21 cellular contexts compared by ENCODE assay signal in genomic region chr19:3614858-3615505, GRCh38. TPM values are rescaled to one million over a fixed set of nuclear protein-coding genes. Genes with fewer than 3 reads are reported as not detected.
DNase-seq lines count a peak whose midpoint lies in the region; ATAC-seq, FAIRE-seq and TF ChIP-seq lines count a peak whose summit lies in the region.
"Had no signal": no experiment of that assay in that cellular context is flagged by ENCODE, and none has a peak within 500 bp of the region (broad histone marks: within the 10 kb centered on the region; RNA-seq: fewer than 3 reads in every experiment).

No MANE protein-coding gene starts in this region.

- no peaks in the 10 kb centered on the region for H3K27me3 Mint-ChIP-seq in activated CD8-positive, alpha-beta T cell treated with anti-CD3 and anti-CD28 coated beads, Interleukin-2, amount 10 ng/mL, durations not matched to agents 7 days and 5 days (ENCODE audit: low read depth)
- H3K27me3 Mint-ChIP-seq: CD4-positive, alpha-beta memory T cell had no signal

- H3K27me3 ChIP-seq in K562 (ENCODE audit: control insufficient read depth in 2 of 2, insufficient read depth in 2 of 2, low read length in 2 of 2) (no peaks in the 10 kb centered on the region), neuronal stem cell (ENCODE audit: control insufficient read depth in 3 of 3, insufficient read depth in 3 of 3, low read depth in 1 of 3, low read length in 3 of 3) (no peaks in the 10 kb centered on the region)
- H3K27me3 ChIP-seq: BLaER1 had no signal

- H3K36me3 Mint-ChIP-seq in activated CD8-positive, alpha-beta T cell treated with anti-CD3 and anti-CD28 coated beads, Interleukin-2, amount 10 ng/mL, durations not matched to agents 7 days and 5 days (ENCODE audit: low read depth), result peaks cover 19% of the 10 kb centered on the region

- no peak for TF ChIP-seq EP300 in K562 (IDR thresholded peaks at IDR 0.05; ENCODE audit: low read length)

- peak overlapping the region; percentile 56 for H3K14ac ChIP-seq in neuronal stem cell (ENCODE audit: low read length)

- H4K8ac ChIP-seq in neuronal stem cell (ENCODE audit: low read depth, low read length), result no peak overlapping the region

- H2AK5ac ChIP-seq in neuronal stem cell (ENCODE audit: low read depth, low read length), result no peak overlapping the region

- H3K4me2 ChIP-seq in K562 (ENCODE audit: insufficient read depth, low read length) (no peak overlapping the region), neuronal stem cell (ENCODE audit: insufficient read depth, low read length, poor library complexity, severe bottlenecking) (no peak overlapping the region)
- H3K4me2 ChIP-seq: BLaER1 had no signal

- no peak for TF ChIP-seq RAD21 in K562 (CRISPR knock-in tag; conservative IDR thresholded peaks at IDR 0.05 in 1 of 2, IDR thresholded peaks at IDR 0.05 in 1 of 2)

- FAIRE-seq in K562 (lab: Jason Lieb, UNC) (no peak), kidney (lab: Jason Lieb, UNC) (no peak)

- H2AFZ ChIP-seq in K562 (ENCODE audit: low read depth, low read length) (no peak overlapping the region), neuronal stem cell (ENCODE audit: low read length) (no peak overlapping the region)

- no peak overlapping the region for H3K4me3 ChIP-seq in HEK293 (ENCODE audit: low read depth, low read length)
- no peak overlapping the region for H3K4me3 ChIP-seq in K562
- no peak overlapping the region for H3K4me3 ChIP-seq in kidney (ENCODE audit: low read length in 2 of 2)
- no peak overlapping the region for H3K4me3 ChIP-seq in neuronal stem cell (ENCODE audit: low read length in 2 of 2)
- H3K4me3 ChIP-seq: BLaER1, HAP-1 had no signal

- in situ Hi-C loops in K562 (cut with MboI), result no loop called here

- H3K18ac ChIP-seq in neuronal stem cell (ENCODE audit: low read length), result no peak overlapping the region

- H4K91ac ChIP-seq in neuronal stem cell (ENCODE audit: low read depth, low read length, poor library complexity), result no peak overlapping the region

- TF ChIP-seq CTCF in HEK293 (tag by site-specific recombination; IDR thresholded peaks at IDR 0.05) (no peak), K562 (IDR thresholded peaks at IDR 0.05 in 2 of 3, conservative IDR thresholded peaks at IDR 0.05 in 1 of 3; ENCODE audit: insufficient read depth in 2 of 3, low read depth in 1 of 3, low read length in 3 of 3) (no peak), kidney (IDR thresholded peaks at IDR 0.05; ENCODE audit: borderline replicate concordance, extremely low read depth, insufficient read depth) (no peak), GM20000 (IDR thresholded peaks at IDR 0.05; ENCODE audit: extremely low read depth, missing control alignments) (no peak)

- DNase-seq in K562 (ENCODE audit: extremely low read depth in 1 of 4, low spot score in 3 of 4) (no peak), kidney (peak; percentile 75), neuronal stem cell (ENCODE audit: low spot score) (no peak), GM20000 (ENCODE audit: low spot score) (no peak), HEK293T (ENCODE audit: extremely low spot score) (no peak)
- DNase-seq in activated T-cell treated with anti-CD3 and anti-CD28 coated beads, Interleukin-2, amount 50 U/mL, for 48 hours, result no peak
- no peak for DNase-seq in activated CD8-positive, alpha-beta T cell treated with anti-CD3 and anti-CD28 coated beads, Interleukin-2, amount 10 ng/mL, durations not matched to agents 7 days and 5 days
- DNase-seq: 8988T; CD4-positive, alpha-beta memory T cell; DMS153; DMS79; GF-D8; HFFc6; IMR-90; KG1 had no signal

- H2BK15ac ChIP-seq in neuronal stem cell (ENCODE audit: low read length), result no peak overlapping the region

- peak overlapping the region; percentile 52 for H3K23ac ChIP-seq in neuronal stem cell (ENCODE audit: low read depth, low read length, poor library complexity)

- no peak overlapping the region for H3K4ac ChIP-seq in neuronal stem cell (ENCODE audit: low read length)

- H3K4me3 Mint-ChIP-seq in activated CD8-positive, alpha-beta T cell treated with anti-CD3 and anti-CD28 coated beads, Interleukin-2, amount 10 ng/mL, durations not matched to agents 7 days and 5 days, result no peak overlapping the region
- H3K4me3 Mint-ChIP-seq: CD14-positive monocyte; CD4-positive, alpha-beta memory T cell; HFFc6 had no signal

- ATAC-seq in K562, result no peak
- no peak for ATAC-seq in activated CD8-positive, alpha-beta T cell treated with anti-CD3 and anti-CD28 coated beads, Interleukin-2, amount 10 ng/mL, durations not matched to agents 7 days and 5 days

- TF ChIP-seq POLR2A in K562 (conservative IDR thresholded peaks at IDR 0.05), result no peak; the same call in 1 of the 2 replicates

- H3K79me2 ChIP-seq in K562 (ENCODE audit: control insufficient read depth, insufficient read depth, low read length), result peaks cover 6% of the 10 kb centered on the region; the same call in 2 of the 3 replicates

- no peaks in the 10 kb centered on the region for H4K20me1 ChIP-seq in K562 (replicated peaks; ENCODE audit: control insufficient read depth, insufficient read depth, low read length)

- 90% methylated on average over 9 of the region's 18 CpGs for WGBS in K562 (ENCODE audit: insufficient coverage, low coverage, missing lambda C conversion rate)
- no CpG with 5 or more reads among the region's 18 CpGs for WGBS in neuronal stem cell (ENCODE audit: extremely low coverage in 2 of 2, insufficient read length in 2 of 2, insufficient replicate concordance in 1 of 2), 2 donors

- H3K9me3 ChIP-seq in HEK293 (ENCODE audit: control insufficient read depth, insufficient read depth, low read depth, low read length) (no peaks in the 10 kb centered on the region), K562 (replicated peaks; ENCODE audit: control insufficient read depth, insufficient read depth, low read depth, low read length) (no peaks in the 10 kb centered on the region; the same call in 1 of the 2 replicates), kidney (ENCODE audit: control insufficient read depth in 1 of 2, low read length in 2 of 2) (no peaks in the 10 kb centered on the region), neuronal stem cell (replicated peaks in 1 of 2; ENCODE audit: control insufficient read depth in 2 of 2, insufficient read depth in 1 of 2, low read depth in 1 of 2, low read length in 2 of 2) (no peaks in the 10 kb centered on the region)
- H3K9me3 ChIP-seq: BLaER1, HAP-1 had no signal

- intact Hi-C loops in K562 (cut with micrococcal nuclease) (no loop called here), kidney (cut with DNase I) (no loop called here)

- H3K36me3 ChIP-seq in HEK293 (ENCODE audit: control insufficient read depth in 2 of 2, insufficient read depth in 1 of 2, low read length in 2 of 2), result peaks cover 0 to 48% of the 10 kb centered on the region in 2 experiments; a peak in 1 of 3 replicates
- peaks cover 79% of the 10 kb centered on the region for H3K36me3 ChIP-seq in K562 (ENCODE audit: control insufficient read depth, insufficient read depth, low read length)
- H3K36me3 ChIP-seq in kidney (ENCODE audit: control insufficient read depth in 1 of 2, insufficient read depth in 2 of 2, low read length in 2 of 2), result peaks cover 0 to 2% of the 10 kb centered on the region in 2 donors
- peaks cover 13 to 57% of the 10 kb centered on the region in 2 donors for H3K36me3 ChIP-seq in neuronal stem cell (replicated peaks in 1 of 2; ENCODE audit: control insufficient read depth in 2 of 2, insufficient read depth in 2 of 2, low read length in 2 of 2)

- no peak overlapping the region for H2BK12ac ChIP-seq in neuronal stem cell (ENCODE audit: low read length)

- H3K4me1 Mint-ChIP-seq in activated CD8-positive, alpha-beta T cell treated with anti-CD3 and anti-CD28 coated beads, Interleukin-2, amount 10 ng/mL, durations not matched to agents 7 days and 5 days (ENCODE audit: low read depth), result peaks cover 12% of the 10 kb centered on the region

- peaks cover 2% of the 10 kb centered on the region; the same call in 1 of the 2 replicates for H3K4me1 ChIP-seq in HEK293 (ENCODE audit: control insufficient read depth, insufficient read depth, low read length)
- peaks cover 9 to 89% of the 10 kb centered on the region in 2 experiments for H3K4me1 ChIP-seq in K562 (replicated peaks in 1 of 2; ENCODE audit: control insufficient read depth in 2 of 2, insufficient read depth in 2 of 2, low read length in 2 of 2)
- peaks cover 0 to 6% of the 10 kb centered on the region in 2 donors for H3K4me1 ChIP-seq in kidney (ENCODE audit: control insufficient read depth in 1 of 2, insufficient read depth in 1 of 2, low read depth in 1 of 2, low read length in 2 of 2)
- no peaks in the 10 kb centered on the region for H3K4me1 ChIP-seq in neuronal stem cell (ENCODE audit: control insufficient read depth in 2 of 2, insufficient read depth in 1 of 2, low read depth in 1 of 2, low read length in 2 of 2)
- H3K4me1 ChIP-seq: HAP-1 had no signal

- CTCF ChIA-PET in HEK293 (lab: Yijun Ruan, JAX) (interaction anchor here (0.7 kb wide), 1 partner anchor 64 kb away, joined by 3 read pairs; no protein-coding TSS in a partner anchor), K562 (lab: Yijun Ruan, JAX; ENCODE audit: low intra/inter-chr PET ratio) (no interaction called here), HEK293T (lab: Yijun Ruan, JAX) (no interaction called here)
- CTCF ChIA-PET in activated CD8-positive, alpha-beta T cell treated with anti-CD3 and anti-CD28 coated beads, Interleukin-2, amount 10 ng/mL, durations not matched to agents 7 days and 5 days (lab: Charles Lee), result no interaction called here

- H3K27ac Mint-ChIP-seq in activated CD8-positive, alpha-beta T cell treated with anti-CD3 and anti-CD28 coated beads, Interleukin-2, amount 10 ng/mL, durations not matched to agents 7 days and 5 days, result no peak overlapping the region
- H3K27ac Mint-ChIP-seq: CD14-positive monocyte, HFFc6 had no signal

- H3K27ac ChIP-seq in HEK293 (ENCODE audit: extremely low read depth, low read depth, low read length) (no peak overlapping the region), K562 (ENCODE audit: extremely low read depth, low read depth, low read length) (no peak overlapping the region), kidney (ENCODE audit: low read depth in 2 of 2, low read length in 2 of 2) (no peak overlapping the region), neuronal stem cell (replicated peaks; ENCODE audit: low read length) (no peak overlapping the region)
- H3K27ac ChIP-seq: BLaER1 had no signal

- peak overlapping the region; percentile 66 for H2BK5ac ChIP-seq in neuronal stem cell (ENCODE audit: low read length)

- POLR2A ChIA-PET in HEK293 (lab: Yijun Ruan, JAX), result no interaction called here
- POLR2A ChIA-PET in K562 (lab: Yijun Ruan, JAX), result interaction anchor here (0.6 to 1.0 kb wide), 3 partner anchors 12 to 120 kb away, joined by 3 to 4 read pairs (median 3); no protein-coding TSS in a partner anchor
- POLR2A ChIA-PET in activated CD8-positive, alpha-beta T cell treated with anti-CD3 and anti-CD28 coated beads, Interleukin-2, amount 10 ng/mL, durations not matched to agents 7 days and 5 days (lab: Charles Lee), result no interaction called here
- POLR2A ChIA-PET in HEK293T (lab: Yijun Ruan, JAX), result no interaction called here

- no peak overlapping the region for H2BK120ac ChIP-seq in neuronal stem cell (ENCODE audit: low read depth, low read length)

- H3K9me1 ChIP-seq in K562 (ENCODE audit: control insufficient read depth, insufficient read depth, low read length), result no peaks in the 10 kb centered on the region

- no TSS peak for BruUV-seq in K562 (replicated peaks; lab: Mats Ljungman, UMichigan)

- H3K9me3 Mint-ChIP-seq in activated CD8-positive, alpha-beta T cell treated with anti-CD3 and anti-CD28 coated beads, Interleukin-2, amount 10 ng/mL, durations not matched to agents 7 days and 5 days (ENCODE audit: insufficient read depth), result no peaks in the 10 kb centered on the region
- H3K9me3 Mint-ChIP-seq: HFFc6 had no signal

- H3K9ac ChIP-seq in K562 (ENCODE audit: insufficient read depth in 1 of 2, low read depth in 2 of 2, low read length in 2 of 2) (peak overlapping the region in 1 of 2 experiments; percentile 43; a peak in 1 of 4 replicates), kidney (ENCODE audit: low read length in 2 of 2) (no peak overlapping the region), neuronal stem cell (ENCODE audit: low read depth, low read length, poor library complexity) (peak overlapping the region; percentile 44)
- H3K9ac ChIP-seq: BLaER1 had no signal

- H3K79me1 ChIP-seq in neuronal stem cell (ENCODE audit: low read depth, low read length), result peaks cover 7% of the 10 kb centered on the region

RNA-seq across cellular contexts. Expression of gene TBXA2R, which starts 8.3 kb away (rescaled TPM):
- total RNA-seq in K562 (2011; cell fraction: chromatin; rRNA removed; ENCODE audit: low replicate concordance), result 10.2 and 37.7 TPM in 2 replicates
- 58.8 and 84.5 TPM in 2 replicates for total RNA-seq in K562 (2011; cell fraction: nucleolus; rRNA removed)
- 27.7 and 36.4 TPM in 2 replicates for total RNA-seq in K562 (2011; cell fraction: nucleoplasm; rRNA removed)
- total RNA-seq in K562 (2014; rRNA removed), result 2.5 and 5.2 TPM in 2 replicates
- total RNA-seq in K562 (2014; rRNA removed; fragmentation: Illumina TruSeq; extraction: Trizol), result 2.3 and 2.8 TPM in 2 replicates
- total RNA-seq in K562 (2015; rRNA removed; fragmentation: Illumina TruSeq; extraction: Trizol), result 2.5 and 3.1 TPM in 2 replicates
- 21.0 and 24.0 TPM in 2 replicates for total RNA-seq in K562 (2021)
- polyA plus RNA-seq in K562 (2011; rRNA removed), result 2.9 and 4.4 TPM in 2 replicates
- polyA plus RNA-seq in K562 (2011; cell fraction: cytosol; rRNA removed), result 4.0 and 21.7 TPM in 2 replicates
- polyA plus RNA-seq in K562 (2011; cell fraction: nucleus; rRNA removed), result 3.7 and 12.5 TPM in 2 replicates
- 11.5 and 11.6 TPM in 2 replicates for polyA plus RNA-seq in K562 (2012)
- polyA plus RNA-seq in K562 (2014; fragmentation: Illumina TruSeq; extraction: Trizol), result 4.3 and 6.7 TPM in 2 replicates
- polyA plus RNA-seq in K562 (2014; fragmentation: Nextera tagmentation; extraction: Ambion mirVana), result 1 to 10 TPM; 1.5 to 2.6 TPM
- polyA plus RNA-seq in K562 (2014; rRNA removed), result 5.7 and 6.1 TPM in 2 replicates
- polyA minus RNA-seq in K562 (2011; rRNA and poly(A)+ RNA removed), result 0.90 and 1.6 TPM in 2 replicates
- 17.4 and 19.6 TPM in 2 replicates for polyA minus RNA-seq in K562 (2011; cell fraction: cytosol; rRNA and poly(A)+ RNA removed)
- polyA minus RNA-seq in K562 (2011; cell fraction: nucleus; rRNA and poly(A)+ RNA removed), result 3.1 and 6.1 TPM in 2 replicates
- total RNA-seq in kidney, result 6.7 TPM
- 8.8 TPM for polyA plus RNA-seq in kidney (ENCODE audit: insufficient read depth, low read depth, low replicate concordance)
- 0.11 TPM for polyA plus RNA-seq in neuronal stem cell (2013, experiment 1 of 2)
- 0.12 TPM for polyA plus RNA-seq in neuronal stem cell (2013, experiment 2 of 2)
- 1 to 10 TPM; 2.6 to 2.8 TPM for total RNA-seq in activated CD8-positive, alpha-beta T cell treated with anti-CD3 and anti-CD28 coated beads, Interleukin-2, amount 10 ng/mL, durations not matched to agents 7 days and 5 days
- total RNA-seq: H4, HT-29 had no signal

RNA-seq across cellular contexts. Expression of gene CACTIN, which starts 11.6 kb away (rescaled TPM):
- 35.4 and 89.8 TPM in 2 replicates for total RNA-seq in K562 (2011; cell fraction: chromatin; rRNA removed; ENCODE audit: low replicate concordance)
- total RNA-seq in K562 (2011; cell fraction: nucleolus; rRNA removed), result 60.3 and 65.9 TPM in 2 replicates
- total RNA-seq in K562 (2011; cell fraction: nucleoplasm; rRNA removed), result 35.3 and 37.6 TPM in 2 replicates
- total RNA-seq in K562 (2014; rRNA removed) (46.5 and 57.8 TPM in 2 replicates), K562 (2014; rRNA removed; fragmentation: Illumina TruSeq; extraction: Trizol) (7.6 and 7.9 TPM in 2 replicates), K562 (2015; rRNA removed; fragmentation: Illumina TruSeq; extraction: Trizol) (25.6 and 27.3 TPM in 2 replicates), K562 (2021) (42.1 and 49.2 TPM in 2 replicates), kidney (23.9 TPM)
- polyA plus RNA-seq in K562 (2011; rRNA removed) (15.0 and 19.4 TPM in 2 replicates), K562 (2014; fragmentation: Illumina TruSeq; extraction: Trizol) (9.6 and 20.4 TPM in 2 replicates), K562 (2014; fragmentation: Nextera tagmentation; extraction: Ambion mirVana) (under 1 TPM; 0.15 to 0.52 TPM), K562 (2014; rRNA removed) (35.0 and 36.4 TPM in 2 replicates), kidney (ENCODE audit: insufficient read depth, low read depth, low replicate concordance) (11.6 TPM)
- 21.9 and 50.9 TPM in 2 replicates for polyA plus RNA-seq in K562 (2011; cell fraction: cytosol; rRNA removed)
- polyA plus RNA-seq in K562 (2011; cell fraction: nucleus; rRNA removed), result 54.2 and 84.9 TPM in 2 replicates
- 22.8 and 28.5 TPM in 2 replicates for polyA plus RNA-seq in K562 (2012)
- 4.5 and 9.4 TPM in 2 replicates for polyA minus RNA-seq in K562 (2011; rRNA and poly(A)+ RNA removed)
- polyA minus RNA-seq in K562 (2011; cell fraction: cytosol; rRNA and poly(A)+ RNA removed), result 13.0 and 16.6 TPM in 2 replicates
- 9.6 and 12.0 TPM in 2 replicates for polyA minus RNA-seq in K562 (2011; cell fraction: nucleus; rRNA and poly(A)+ RNA removed)
- 23.9 TPM for polyA plus RNA-seq in neuronal stem cell (2013, experiment 1 of 2)
- polyA plus RNA-seq in neuronal stem cell (2013, experiment 2 of 2), result 25.3 TPM
- total RNA-seq in activated CD8-positive, alpha-beta T cell treated with anti-CD3 and anti-CD28 coated beads, Interleukin-2, amount 10 ng/mL, durations not matched to agents 7 days and 5 days, result 10 to 100 TPM; 31.2 to 37.0 TPM

RNA-seq across cellular contexts. Expression of gene GIPC3, which starts 29.7 kb away (rescaled TPM):
- total RNA-seq in K562 (2011; cell fraction: chromatin; rRNA removed; ENCODE audit: low replicate concordance), result 2.6 and 7.5 TPM in 2 replicates
- total RNA-seq in K562 (2011; cell fraction: nucleolus; rRNA removed), result 3.8 and 5.5 TPM in 2 replicates
- total RNA-seq in K562 (2011; cell fraction: nucleoplasm; rRNA removed), result 3.2 and 4.0 TPM in 2 replicates
- 0.54 and 1.2 TPM in 2 replicates for total RNA-seq in K562 (2014; rRNA removed)
- 0.83 and 0.91 TPM in 2 replicates for total RNA-seq in K562 (2014; rRNA removed; fragmentation: Illumina TruSeq; extraction: Trizol)
- 0.98 and 1.0 TPM in 2 replicates for total RNA-seq in K562 (2015; rRNA removed; fragmentation: Illumina TruSeq; extraction: Trizol)
- 3.3 and 3.9 TPM in 2 replicates for total RNA-seq in K562 (2021)
- polyA plus RNA-seq in K562 (2011; rRNA removed), result 2.5 and 3.1 TPM in 2 replicates
- polyA plus RNA-seq in K562 (2011; cell fraction: cytosol; rRNA removed), result 3.0 and 4.9 TPM in 2 replicates
- 5.3 and 8.9 TPM in 2 replicates for polyA plus RNA-seq in K562 (2011; cell fraction: nucleus; rRNA removed)
- 3.6 and 14.1 TPM in 2 replicates for polyA plus RNA-seq in K562 (2012)
- polyA plus RNA-seq in K562 (2014; fragmentation: Illumina TruSeq; extraction: Trizol), result 3.0 and 3.6 TPM in 2 replicates
- under 1 TPM in 1 of 2 experiments, not detected in 1; 0.03 TPM for polyA plus RNA-seq in K562 (2014; fragmentation: Nextera tagmentation; extraction: Ambion mirVana)
- polyA plus RNA-seq in K562 (2014; rRNA removed), result 1.9 and 2.3 TPM in 2 replicates
- polyA minus RNA-seq in K562 (2011; rRNA and poly(A)+ RNA removed), result 2.0 and 3.2 TPM in 2 replicates
- polyA minus RNA-seq in K562 (2011; cell fraction: cytosol; rRNA and poly(A)+ RNA removed), result 5.9 and 6.7 TPM in 2 replicates
- 1.6 and 2.1 TPM in 2 replicates for polyA minus RNA-seq in K562 (2011; cell fraction: nucleus; rRNA and poly(A)+ RNA removed)
- 2.1 TPM for total RNA-seq in kidney
- 2.1 TPM for polyA plus RNA-seq in kidney (ENCODE audit: insufficient read depth, low read depth, low replicate concordance)
- 0.46 TPM for polyA plus RNA-seq in neuronal stem cell (2013, experiment 1 of 2)
- polyA plus RNA-seq in neuronal stem cell (2013, experiment 2 of 2), result 0.47 TPM
- total RNA-seq in activated CD8-positive, alpha-beta T cell treated with anti-CD3 and anti-CD28 coated beads, Interleukin-2, amount 10 ng/mL, durations not matched to agents 7 days and 5 days, result under 1 TPM; 0.26 to 0.31 TPM
- total RNA-seq: H4, HT-29 had no signal

RNA-seq across cellular contexts. Expression of gene HMG20B, which starts 42.2 kb away (rescaled TPM):
- total RNA-seq in K562 (2011; cell fraction: chromatin; rRNA removed; ENCODE audit: low replicate concordance), result 47.2 and 115 TPM in 2 replicates
- 85.8 and 97.1 TPM in 2 replicates for total RNA-seq in K562 (2011; cell fraction: nucleolus; rRNA removed)
- total RNA-seq in K562 (2011; cell fraction: nucleoplasm; rRNA removed), result 68.6 and 70.5 TPM in 2 replicates
- total RNA-seq in K562 (2014; rRNA removed) (137 and 148 TPM in 2 replicates), K562 (2014; rRNA removed; fragmentation: Illumina TruSeq; extraction: Trizol) (18.2 and 18.5 TPM in 2 replicates), K562 (2015; rRNA removed; fragmentation: Illumina TruSeq; extraction: Trizol) (37.6 and 38.6 TPM in 2 replicates), K562 (2021) (122 and 125 TPM in 2 replicates), kidney (69.7 TPM)
- polyA plus RNA-seq in K562 (2011; rRNA removed) (47.6 and 54.4 TPM in 2 replicates), K562 (2014; fragmentation: Illumina TruSeq; extraction: Trizol) (25.6 and 53.2 TPM in 2 replicates), K562 (2014; fragmentation: Nextera tagmentation; extraction: Ambion mirVana) (under 1 TPM; 0.35 to 0.78 TPM), K562 (2014; rRNA removed) (159 and 172 TPM in 2 replicates), kidney (ENCODE audit: insufficient read depth, low read depth, low replicate concordance) (82.6 TPM)
- polyA plus RNA-seq in K562 (2011; cell fraction: cytosol; rRNA removed), result 49.5 and 107 TPM in 2 replicates
- polyA plus RNA-seq in K562 (2011; cell fraction: nucleus; rRNA removed), result 169 and 253 TPM in 2 replicates
- polyA plus RNA-seq in K562 (2012), result 75.9 and 122 TPM in 2 replicates
- 8.0 and 11.1 TPM in 2 replicates for polyA minus RNA-seq in K562 (2011; rRNA and poly(A)+ RNA removed)
- 24.4 and 30.8 TPM in 2 replicates for polyA minus RNA-seq in K562 (2011; cell fraction: cytosol; rRNA and poly(A)+ RNA removed)
- 24.4 and 30.4 TPM in 2 replicates for polyA minus RNA-seq in K562 (2011; cell fraction: nucleus; rRNA and poly(A)+ RNA removed)
- 76.9 TPM for polyA plus RNA-seq in neuronal stem cell (2013, experiment 1 of 2)
- polyA plus RNA-seq in neuronal stem cell (2013, experiment 2 of 2), result 73.8 TPM
- 10 to 100 TPM; 45.0 to 51.2 TPM for total RNA-seq in activated CD8-positive, alpha-beta T cell treated with anti-CD3 and anti-CD28 coated beads, Interleukin-2, amount 10 ng/mL, durations not matched to agents 7 days and 5 days

RNA-seq across cellular contexts. Expression of gene MFSD12, which starts 57.6 kb away (rescaled TPM):
- 80.9 and 267 TPM in 2 replicates for total RNA-seq in K562 (2011; cell fraction: chromatin; rRNA removed; ENCODE audit: low replicate concordance)
- total RNA-seq in K562 (2011; cell fraction: nucleolus; rRNA removed), result 253 and 311 TPM in 2 replicates
- 151 and 160 TPM in 2 replicates for total RNA-seq in K562 (2011; cell fraction: nucleoplasm; rRNA removed)
- total RNA-seq in K562 (2014; rRNA removed) (99.9 and 103 TPM in 2 replicates), K562 (2014; rRNA removed; fragmentation: Illumina TruSeq; extraction: Trizol) (18.8 and 21.5 TPM in 2 replicates), K562 (2015; rRNA removed; fragmentation: Illumina TruSeq; extraction: Trizol) (34.8 and 40.7 TPM in 2 replicates), K562 (2021) (110 and 112 TPM in 2 replicates), kidney (124 TPM)
- polyA plus RNA-seq in K562 (2011; rRNA removed) (31.8 and 53.9 TPM in 2 replicates), K562 (2014; fragmentation: Illumina TruSeq; extraction: Trizol) (28.2 and 63.0 TPM in 2 replicates), K562 (2014; fragmentation: Nextera tagmentation; extraction: Ambion mirVana) (1 to 10 TPM in 1 of 2 experiments, under 1 TPM in 1; 0.69 to 1.7 TPM), K562 (2014; rRNA removed) (79.9 and 80.7 TPM in 2 replicates), kidney (ENCODE audit: insufficient read depth, low read depth, low replicate concordance) (113 TPM)
- 48.2 and 140 TPM in 2 replicates for polyA plus RNA-seq in K562 (2011; cell fraction: cytosol; rRNA removed)
- polyA plus RNA-seq in K562 (2011; cell fraction: nucleus; rRNA removed), result 127 and 224 TPM in 2 replicates
- 63.5 and 81.8 TPM in 2 replicates for polyA plus RNA-seq in K562 (2012)
- polyA minus RNA-seq in K562 (2011; rRNA and poly(A)+ RNA removed), result 19.6 and 27.4 TPM in 2 replicates
- polyA minus RNA-seq in K562 (2011; cell fraction: cytosol; rRNA and poly(A)+ RNA removed), result 64.0 and 66.5 TPM in 2 replicates
- polyA minus RNA-seq in K562 (2011; cell fraction: nucleus; rRNA and poly(A)+ RNA removed), result 38.5 and 38.8 TPM in 2 replicates
- polyA plus RNA-seq in neuronal stem cell (2013, experiment 1 of 2), result 27.9 TPM
- 25.3 TPM for polyA plus RNA-seq in neuronal stem cell (2013, experiment 2 of 2)
- 10 to 100 TPM; 61.0 to 63.5 TPM for total RNA-seq in activated CD8-positive, alpha-beta T cell treated with anti-CD3 and anti-CD28 coated beads, Interleukin-2, amount 10 ng/mL, durations not matched to agents 7 days and 5 days

Comparison
In these comparisons a context has a peak if more than half of its experiments do, and no peak if none do; other contexts are left out.
1. Of the 44 proteins assayed by ChIP-seq in both K562 and HEK293: peak only in K562: none; only in HEK293: PATZ1; in both: none; in neither: 43.